ENCODE assay signal across 23 cellular contexts in the genomic region with DNA sequence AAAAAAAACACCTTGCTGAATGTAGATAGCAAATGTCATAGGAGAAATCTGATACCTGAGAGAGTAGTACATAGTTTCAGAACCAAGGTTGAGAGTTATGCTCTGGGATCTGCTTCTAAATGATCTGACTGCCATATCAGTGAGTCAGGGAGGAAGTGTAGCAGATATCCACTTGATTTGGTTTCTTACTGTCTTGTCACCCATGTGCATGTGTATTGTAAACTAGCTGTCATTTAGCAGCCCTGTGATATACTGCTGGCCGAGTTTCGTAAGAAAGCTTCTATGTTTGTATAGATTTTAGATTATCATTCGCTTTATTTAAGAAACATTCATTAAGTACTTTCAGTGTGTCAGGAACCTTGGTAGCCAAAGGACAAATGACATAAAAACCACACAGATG.
"Had no signal": no experiment of that assay in that cellular context is flagged by ENCODE, and none has a peak within 500 bp of the region (broad histone marks: within the 10 kb centered on the region; RNA-seq: fewer than 3 reads in every experiment).

No MANE protein-coding gene starts in this region.

- DNase-seq: activated CD4-positive, alpha-beta T cell treated with anti-CD3 and anti-CD28 coated beads for 1 hour; activated CD4-positive, alpha-beta T cell treated with anti-CD3 and anti-CD28 coated beads, Interleukin-2, amount 50 U/mL, for 1 hour; activated CD8-positive, alpha-beta T cell treated with anti-CD3 and anti-CD28 coated beads for 36 hours; activated naive CD4-positive, alpha-beta T cell; activated T-cell treated with anti-CD3 and anti-CD28 coated beads, Interleukin-2, amount 50 U/mL, for 48 hours; colonic mucosa; effector CD8-positive, alpha-beta T cell; gastrocnemius medialis; glutamatergic neuron; kidney; midbrain; naive thymus-derived CD8-positive, alpha-beta T cell; occipital lobe; psoas muscle; stimulated activated CD4-positive, alpha-beta T cell treated with anti-CD3 and anti-CD28 coated beads, Interleukin-15, amount 100 ng/mL, for 24 hours; stimulated activated CD4-positive, alpha-beta T cell treated with anti-CD3 and anti-CD28 coated beads, Interleukin-2, amount 100 ng/mL, for 24 hours; stimulated activated naive B cell treated with anti-CD40 and anti-IgM and Interleukin-4, amounts not matched to agents 10 μg/mL and 1 μg/mL and 100 μg/mL, for 72 hours; stomach; thyroid gland; upper lobe of left lung had no signal

- H3K27me3 ChIP-seq: colonic mucosa, gastrocnemius medialis, neural progenitor cell, stomach, thyroid gland, upper lobe of left lung, vagina had no signal

- H3K27ac ChIP-seq: colonic mucosa, gastrocnemius medialis, neural progenitor cell, parathyroid adenoma, psoas muscle, stomach, thyroid gland, upper lobe of left lung, vagina had no signal

- H3K4me3 ChIP-seq: colonic mucosa, gastrocnemius medialis, neural progenitor cell, psoas muscle, stomach, thyroid gland, upper lobe of left lung, vagina had no signal

- H3K36me3 ChIP-seq: colonic mucosa, gastrocnemius medialis, neural progenitor cell, stomach, thyroid gland, upper lobe of left lung, vagina had no signal

- H3K9me3 ChIP-seq: colonic mucosa, gastrocnemius medialis, psoas muscle, stomach, thyroid gland, upper lobe of left lung, vagina had no signal
